In genomic region chr5:55597014-55597981, GRCh38 we compare ENCODE assay signal across 12 cellular contexts.
DNase-seq lines count a peak whose midpoint lies in the region; ATAC-seq, FAIRE-seq and TF ChIP-seq lines count a peak whose summit lies in the region.
"Had no signal": no experiment of that assay in that cellular context is flagged by ENCODE, and none has a peak within 500 bp of the region (broad histone marks: within the 10 kb centered on the region; RNA-seq: fewer than 3 reads in every experiment).

No MANE protein-coding gene starts in this region.

- whole genome bisulfite sequencing in pancreas, 2 donors: 51 to 54% methylated on average over 7 of the region's 7 CpGs

- H3K27ac ChIP-seq in Peyer's patch (peak overlapping the region; percentile 46 to 77 (median 66)), pancreas (peak overlapping the region in 3 of 4 donors; percentile 42 to 68 (median 59))
- H3K27ac ChIP-seq: cardiac muscle cell, SJSA1 had no signal

- FAIRE-seq in pancreas (lab: Jason Lieb, UNC) (no peak), frontal cortex (lab: Jason Lieb, UNC) (no peak)
- FAIRE-seq: G401.6 had no signal

- no peak overlapping the region for H3K4me3 ChIP-seq in Peyer's patch
- no peak overlapping the region for H3K4me3 ChIP-seq in pancreas
- H3K4me3 ChIP-seq: cardiac muscle cell, SJSA1 had no signal

- H3K4me1 ChIP-seq in Peyer's patch (peaks cover 0 to 37% (median 0%) of the 10 kb centered on the region in 4 donors), pancreas (peaks cover 0 to 14% (median 11%) of the 10 kb centered on the region in 3 donors)

- intact Hi-C loops in pancreas (cut with DNase I): no loop called here

- DNase-seq in DMS 273 treated with DMSO at 0.1 percent for 48 hours (lab: John Stamatoyannopoulos, UW): peak; percentile 24
- no peak for DNase-seq in Peyer's patch
- peak; percentile 84 for DNase-seq in fibroblast of peridontal ligament (ENCODE audit: extremely low read depth)
- peak in 1 of 6 donors; percentile 36 for DNase-seq in pancreas
- DNase-seq in NCI-H187 treated with DMSO at 0.1 percent for 48 hours (lab: John Stamatoyannopoulos, UW): no peak
- no peak for DNase-seq in frontal cortex (ENCODE audit: low spot score in 2 of 2)
- no peak for DNase-seq in NCI-H345 treated with DMSO at 0.1 percent for 48 hours (lab: John Stamatoyannopoulos, UW; ENCODE audit: unreplicated experiment)
- DNase-seq: stimulated activated CD4-positive, alpha-beta T cell treated with anti-CD3 and anti-CD28 coated beads, Interleukin-12 subunit alpha, Interleukin-12 subunit beta, amount 100 ng/mL, for 4 hours had no signal

- no peaks in the 10 kb centered on the region for H3K36me3 ChIP-seq in Peyer's patch
- H3K36me3 ChIP-seq in pancreas: no peaks in the 10 kb centered on the region
- H3K36me3 ChIP-seq: cardiac muscle cell, SJSA1 had no signal

- H3K9me3 ChIP-seq in Peyer's patch (no peaks in the 10 kb centered on the region), pancreas (no peaks in the 10 kb centered on the region)
- H3K9me3 ChIP-seq: SJSA1 had no signal

- no peak for TF ChIP-seq POLR2A in Peyer's patch (IDR thresholded peaks at IDR 0.05)

- TF ChIP-seq CTCF in Peyer's patch (IDR thresholded peaks at IDR 0.05): no peak
- no peak for TF ChIP-seq CTCF in pancreas (IDR thresholded peaks at IDR 0.05)

- ATAC-seq in pancreas (peak in 3 of 4 donors; percentile 14 to 37 (median 32)), HG02870 (IDR thresholded peaks at IDR 0.05; ENCODE audit: unreplicated experiment) (no peak)

- no peaks in the 10 kb centered on the region for H3K27me3 ChIP-seq in Peyer's patch
- H3K27me3 ChIP-seq in pancreas: no peaks in the 10 kb centered on the region
- H3K27me3 ChIP-seq: cardiac muscle cell, SJSA1 had no signal

Comparison
In these comparisons a context has a peak if more than half of its experiments do, and no peak if none do; other contexts are left out.
1. DNase-seq: peak in DMS 273 treated with DMSO at 0.1 percent for 48 hours (single experiment) and fibroblast of peridontal ligament (single experiment); none in Peyer's patch (0 of 3), NCI-H187 treated with DMSO at 0.1 percent for 48 hours (single experiment), frontal cortex (0 of 2) and NCI-H345 treated with DMSO at 0.1 percent for 48 hours (single experiment).